1 cellular context compared by ENCODE assay signal in the genomic region with DNA sequence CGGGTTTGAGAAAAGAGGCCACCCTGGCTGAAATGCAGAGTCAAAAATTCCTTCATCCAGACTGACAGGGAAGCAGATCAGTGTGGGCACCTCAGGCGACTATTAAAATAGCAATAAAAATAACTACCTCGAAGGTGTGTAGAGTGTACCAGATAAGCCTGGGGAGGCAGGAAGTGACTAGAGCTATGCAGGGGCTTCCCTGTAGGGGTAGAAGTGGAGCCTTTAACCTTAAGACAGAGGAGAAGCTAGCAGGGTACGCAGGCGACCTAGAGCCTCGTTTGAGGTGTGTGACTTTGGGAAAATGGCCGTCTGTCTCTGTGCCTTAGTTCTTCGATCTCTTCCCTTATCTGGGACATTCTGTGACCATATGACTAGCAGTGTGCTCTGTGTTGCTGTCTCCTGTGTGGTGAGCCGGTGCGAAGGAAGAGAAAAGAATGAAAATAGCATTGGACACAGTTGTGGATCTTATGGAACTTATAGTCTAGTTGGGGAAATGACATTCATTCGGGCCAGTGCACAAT.
TF ChIP-seq lines count a peak whose summit lies in the region.

No MANE protein-coding gene starts in this region.

TF ChIP-seq in K562, 482 proteins besides CTCF, POLR2A, EP300 and RAD21 (continued from another document and continues in another):
- TF ChIP-seq MGA (IDR thresholded peaks at IDR 0.05): peak; percentile 96
- TF ChIP-seq, protein P1, sequence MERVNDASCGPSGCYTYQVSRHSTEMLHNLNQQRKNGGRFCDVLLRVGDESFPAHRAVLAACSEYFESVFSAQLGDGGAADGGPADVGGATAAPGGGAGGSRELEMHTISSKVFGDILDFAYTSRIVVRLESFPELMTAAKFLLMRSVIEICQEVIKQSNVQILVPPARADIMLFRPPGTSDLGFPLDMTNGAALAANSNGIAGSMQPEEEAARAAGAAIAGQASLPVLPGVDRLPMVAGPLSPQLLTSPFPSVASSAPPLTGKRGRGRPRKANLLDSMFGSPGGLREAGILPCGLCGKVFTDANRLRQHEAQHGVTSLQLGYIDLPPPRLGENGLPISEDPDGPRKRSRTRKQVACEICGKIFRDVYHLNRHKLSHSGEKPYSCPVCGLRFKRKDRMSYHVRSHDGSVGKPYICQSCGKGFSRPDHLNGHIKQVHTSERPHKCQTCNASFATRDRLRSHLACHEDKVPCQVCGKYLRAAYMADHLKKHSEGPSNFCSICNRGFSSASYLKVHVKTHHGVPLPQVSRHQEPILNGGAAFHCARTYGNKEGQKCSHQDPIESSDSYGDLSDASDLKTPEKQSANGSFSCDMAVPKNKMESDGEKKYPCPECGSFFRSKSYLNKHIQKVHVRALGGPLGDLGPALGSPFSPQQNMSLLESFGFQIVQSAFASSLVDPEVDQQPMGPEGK (CRISPR knock-in tag; IDR thresholded peaks at IDR 0.05; ENCODE audit: borderline replicate concordance): no peak
- no peak for TF ChIP-seq POLR3A (IDR thresholded peaks at IDR 0.05; ENCODE audit: borderline replicate concordance, extremely low read depth, insufficient read depth, insufficient read length)
- TF ChIP-seq ESRRA (IDR thresholded peaks at IDR 0.05; ENCODE audit: borderline replicate concordance, low read depth): peak; percentile 13; the same call in 1 of the 2 replicates
- TF ChIP-seq ZEB2 (IDR thresholded peaks at IDR 0.05): no peak
- TF ChIP-seq ZKSCAN3 (CRISPR knock-in tag; IDR thresholded peaks at IDR 0.05): no peak
- TF ChIP-seq PTRF (tag; IDR thresholded peaks at IDR 0.05): 0 out of 2 replicates have a peak, but pooled peaks have one; percentile 58
- TF ChIP-seq, protein P2, sequence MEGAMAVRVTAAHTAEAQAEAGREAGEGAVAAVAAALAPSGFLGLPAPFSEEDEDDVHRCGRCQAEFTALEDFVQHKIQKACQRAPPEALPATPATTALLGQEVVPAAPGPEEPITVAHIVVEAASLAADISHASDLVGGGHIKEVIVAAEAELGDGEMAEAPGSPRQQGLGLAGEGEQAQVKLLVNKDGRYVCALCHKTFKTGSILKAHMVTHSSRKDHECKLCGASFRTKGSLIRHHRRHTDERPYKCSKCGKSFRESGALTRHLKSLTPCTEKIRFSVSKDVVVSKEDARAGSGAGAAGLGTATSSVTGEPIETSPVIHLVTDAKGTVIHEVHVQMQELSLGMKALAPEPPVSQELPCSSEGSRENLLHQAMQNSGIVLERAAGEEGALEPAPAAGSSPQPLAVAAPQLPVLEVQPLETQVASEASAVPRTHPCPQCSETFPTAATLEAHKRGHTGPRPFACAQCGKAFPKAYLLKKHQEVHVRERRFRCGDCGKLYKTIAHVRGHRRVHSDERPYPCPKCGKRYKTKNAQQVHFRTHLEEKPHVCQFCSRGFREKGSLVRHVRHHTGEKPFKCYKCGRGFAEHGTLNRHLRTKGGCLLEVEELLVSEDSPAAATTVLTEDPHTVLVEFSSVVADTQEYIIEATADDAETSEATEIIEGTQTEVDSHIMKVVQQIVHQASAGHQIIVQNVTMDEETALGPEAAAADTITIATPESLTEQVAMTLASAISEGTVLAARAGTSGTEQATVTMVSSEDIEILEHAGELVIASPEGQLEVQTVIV (CRISPR knock-in tag; IDR thresholded peaks at IDR 0.05; ENCODE audit: borderline replicate concordance): no peak
- peak; percentile 46 for TF ChIP-seq RBFOX2 (IDR thresholded peaks at IDR 0.05; ENCODE audit: low read depth, low read length)
- no peak for TF ChIP-seq NR2F6 (CRISPR knock-in tag; IDR thresholded peaks at IDR 0.05)
- TF ChIP-seq, protein P3, sequence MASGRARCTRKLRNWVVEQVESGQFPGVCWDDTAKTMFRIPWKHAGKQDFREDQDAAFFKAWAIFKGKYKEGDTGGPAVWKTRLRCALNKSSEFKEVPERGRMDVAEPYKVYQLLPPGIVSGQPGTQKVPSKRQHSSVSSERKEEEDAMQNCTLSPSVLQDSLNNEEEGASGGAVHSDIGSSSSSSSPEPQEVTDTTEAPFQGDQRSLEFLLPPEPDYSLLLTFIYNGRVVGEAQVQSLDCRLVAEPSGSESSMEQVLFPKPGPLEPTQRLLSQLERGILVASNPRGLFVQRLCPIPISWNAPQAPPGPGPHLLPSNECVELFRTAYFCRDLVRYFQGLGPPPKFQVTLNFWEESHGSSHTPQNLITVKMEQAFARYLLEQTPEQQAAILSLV (tag; IDR thresholded peaks at IDR 0.05): peak; percentile 24; the same call in 1 of the 2 replicates
- no peak for TF ChIP-seq ZSCAN32 (CRISPR knock-in tag; IDR thresholded peaks at IDR 0.05)
- 0 out of 2 replicates have a peak, but pooled peaks have one; percentile 7 for TF ChIP-seq GTF2E2 (tag; IDR thresholded peaks at IDR 0.05)
- TF ChIP-seq ETV5 (CRISPR knock-in tag; IDR thresholded peaks at IDR 0.05; ENCODE audit: low read depth): 0 out of 2 replicates have a peak, but pooled peaks have one; percentile 49
- TF ChIP-seq FOXO4 (CRISPR knock-in tag; IDR thresholded peaks at IDR 0.05): peak; percentile 64; the same call in 1 of the 2 replicates
- TF ChIP-seq NR4A1 (CRISPR knock-in tag; IDR thresholded peaks at IDR 0.05): 0 out of 2 replicates have a peak, but pooled peaks have one; percentile 66
- peak; percentile 82; the same call in 1 of the 2 replicates for TF ChIP-seq NR4A1 (tag; IDR thresholded peaks at IDR 0.05)
- TF ChIP-seq, protein P4, sequence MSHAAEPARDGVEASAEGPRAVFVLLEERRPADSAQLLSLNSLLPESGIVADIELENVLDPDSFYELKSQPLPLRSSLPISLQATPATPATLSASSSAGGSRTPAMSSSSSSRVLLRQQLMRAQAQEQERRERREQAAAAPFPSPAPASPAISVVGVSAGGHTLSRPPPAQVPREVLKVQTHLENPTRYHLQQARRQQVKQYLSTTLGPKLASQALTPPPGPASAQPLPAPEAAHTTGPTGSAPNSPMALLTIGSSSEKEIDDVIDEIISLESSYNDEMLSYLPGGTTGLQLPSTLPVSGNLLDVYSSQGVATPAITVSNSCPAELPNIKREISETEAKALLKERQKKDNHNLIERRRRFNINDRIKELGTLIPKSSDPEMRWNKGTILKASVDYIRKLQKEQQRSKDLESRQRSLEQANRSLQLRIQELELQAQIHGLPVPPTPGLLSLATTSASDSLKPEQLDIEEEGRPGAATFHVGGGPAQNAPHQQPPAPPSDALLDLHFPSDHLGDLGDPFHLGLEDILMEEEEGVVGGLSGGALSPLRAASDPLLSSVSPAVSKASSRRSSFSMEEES (CRISPR knock-in tag; IDR thresholded peaks at IDR 0.05): peak; percentile 30; the same call in 1 of the 2 replicates
- peak; percentile 52 for TF ChIP-seq ETV1 (tag; conservative IDR thresholded peaks at IDR 0.05; ENCODE audit: low read depth)
- 0 out of 2 replicates have a peak, but pooled peaks have one; percentile 25 for TF ChIP-seq ARID1B (IDR thresholded peaks at IDR 0.05)
- TF ChIP-seq ZNF311 (CRISPR knock-in tag; IDR thresholded peaks at IDR 0.05): peak; percentile 80
- TF ChIP-seq CXXC5 (CRISPR knock-in tag; IDR thresholded peaks at IDR 0.05): peak; percentile 37
- TF ChIP-seq ZBTB17 (CRISPR knock-in tag; IDR thresholded peaks at IDR 0.05): peak; percentile 55; the same call in 1 of the 2 replicates
- TF ChIP-seq, protein P5, sequence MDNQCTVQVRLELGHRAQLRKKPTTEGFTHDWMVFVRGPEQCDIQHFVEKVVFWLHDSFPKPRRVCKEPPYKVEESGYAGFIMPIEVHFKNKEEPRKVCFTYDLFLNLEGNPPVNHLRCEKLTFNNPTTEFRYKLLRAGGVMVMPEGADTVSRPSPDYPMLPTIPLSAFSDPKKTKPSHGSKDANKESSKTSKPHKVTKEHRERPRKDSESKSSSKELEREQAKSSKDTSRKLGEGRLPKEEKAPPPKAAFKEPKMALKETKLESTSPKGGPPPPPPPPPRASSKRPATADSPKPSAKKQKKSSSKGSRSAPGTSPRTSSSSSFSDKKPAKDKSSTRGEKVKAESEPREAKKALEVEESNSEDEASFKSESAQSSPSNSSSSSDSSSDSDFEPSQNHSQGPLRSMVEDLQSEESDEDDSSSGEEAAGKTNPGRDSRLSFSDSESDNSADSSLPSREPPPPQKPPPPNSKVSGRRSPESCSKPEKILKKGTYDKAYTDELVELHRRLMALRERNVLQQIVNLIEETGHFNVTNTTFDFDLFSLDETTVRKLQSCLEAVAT (IDR thresholded peaks at IDR 0.05): peak in 1 of 2 experiments; percentile 40; a peak in 2 of 4 replicates
- peak; percentile 85; the same call in 1 of the 2 replicates for TF ChIP-seq ATF6 (CRISPR knock-in tag; IDR thresholded peaks at IDR 0.05)
- TF ChIP-seq ERF (CRISPR knock-in tag; IDR thresholded peaks at IDR 0.05): peak; percentile 82
